Comparison of ENCODE assay signal across 1 cellular context in the genomic region with DNA sequence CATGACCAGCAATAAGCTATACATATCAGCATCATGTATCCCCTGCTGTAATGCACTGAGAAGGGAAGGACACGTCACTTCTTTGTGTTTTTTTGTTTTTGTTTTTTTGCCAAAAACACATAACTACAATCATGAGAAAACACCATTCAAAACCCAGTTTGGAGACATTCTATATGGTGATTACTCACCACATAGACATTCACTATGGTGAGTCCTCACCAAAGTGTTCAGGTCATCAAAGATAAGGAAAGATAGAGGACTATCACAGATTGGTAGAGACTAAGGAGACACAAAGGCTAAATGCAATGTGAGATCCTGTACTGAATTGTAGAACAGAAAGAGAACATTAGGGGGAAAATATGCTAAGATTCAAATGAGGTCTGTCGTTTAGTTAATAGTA.
TF ChIP-seq lines count a peak whose summit lies in the region.

No MANE protein-coding gene starts in this region.

TF ChIP-seq in GM23338, 12 proteins besides CTCF, POLR2A, EP300 and RAD21 (continued from another document):
- TF ChIP-seq, protein P1, sequence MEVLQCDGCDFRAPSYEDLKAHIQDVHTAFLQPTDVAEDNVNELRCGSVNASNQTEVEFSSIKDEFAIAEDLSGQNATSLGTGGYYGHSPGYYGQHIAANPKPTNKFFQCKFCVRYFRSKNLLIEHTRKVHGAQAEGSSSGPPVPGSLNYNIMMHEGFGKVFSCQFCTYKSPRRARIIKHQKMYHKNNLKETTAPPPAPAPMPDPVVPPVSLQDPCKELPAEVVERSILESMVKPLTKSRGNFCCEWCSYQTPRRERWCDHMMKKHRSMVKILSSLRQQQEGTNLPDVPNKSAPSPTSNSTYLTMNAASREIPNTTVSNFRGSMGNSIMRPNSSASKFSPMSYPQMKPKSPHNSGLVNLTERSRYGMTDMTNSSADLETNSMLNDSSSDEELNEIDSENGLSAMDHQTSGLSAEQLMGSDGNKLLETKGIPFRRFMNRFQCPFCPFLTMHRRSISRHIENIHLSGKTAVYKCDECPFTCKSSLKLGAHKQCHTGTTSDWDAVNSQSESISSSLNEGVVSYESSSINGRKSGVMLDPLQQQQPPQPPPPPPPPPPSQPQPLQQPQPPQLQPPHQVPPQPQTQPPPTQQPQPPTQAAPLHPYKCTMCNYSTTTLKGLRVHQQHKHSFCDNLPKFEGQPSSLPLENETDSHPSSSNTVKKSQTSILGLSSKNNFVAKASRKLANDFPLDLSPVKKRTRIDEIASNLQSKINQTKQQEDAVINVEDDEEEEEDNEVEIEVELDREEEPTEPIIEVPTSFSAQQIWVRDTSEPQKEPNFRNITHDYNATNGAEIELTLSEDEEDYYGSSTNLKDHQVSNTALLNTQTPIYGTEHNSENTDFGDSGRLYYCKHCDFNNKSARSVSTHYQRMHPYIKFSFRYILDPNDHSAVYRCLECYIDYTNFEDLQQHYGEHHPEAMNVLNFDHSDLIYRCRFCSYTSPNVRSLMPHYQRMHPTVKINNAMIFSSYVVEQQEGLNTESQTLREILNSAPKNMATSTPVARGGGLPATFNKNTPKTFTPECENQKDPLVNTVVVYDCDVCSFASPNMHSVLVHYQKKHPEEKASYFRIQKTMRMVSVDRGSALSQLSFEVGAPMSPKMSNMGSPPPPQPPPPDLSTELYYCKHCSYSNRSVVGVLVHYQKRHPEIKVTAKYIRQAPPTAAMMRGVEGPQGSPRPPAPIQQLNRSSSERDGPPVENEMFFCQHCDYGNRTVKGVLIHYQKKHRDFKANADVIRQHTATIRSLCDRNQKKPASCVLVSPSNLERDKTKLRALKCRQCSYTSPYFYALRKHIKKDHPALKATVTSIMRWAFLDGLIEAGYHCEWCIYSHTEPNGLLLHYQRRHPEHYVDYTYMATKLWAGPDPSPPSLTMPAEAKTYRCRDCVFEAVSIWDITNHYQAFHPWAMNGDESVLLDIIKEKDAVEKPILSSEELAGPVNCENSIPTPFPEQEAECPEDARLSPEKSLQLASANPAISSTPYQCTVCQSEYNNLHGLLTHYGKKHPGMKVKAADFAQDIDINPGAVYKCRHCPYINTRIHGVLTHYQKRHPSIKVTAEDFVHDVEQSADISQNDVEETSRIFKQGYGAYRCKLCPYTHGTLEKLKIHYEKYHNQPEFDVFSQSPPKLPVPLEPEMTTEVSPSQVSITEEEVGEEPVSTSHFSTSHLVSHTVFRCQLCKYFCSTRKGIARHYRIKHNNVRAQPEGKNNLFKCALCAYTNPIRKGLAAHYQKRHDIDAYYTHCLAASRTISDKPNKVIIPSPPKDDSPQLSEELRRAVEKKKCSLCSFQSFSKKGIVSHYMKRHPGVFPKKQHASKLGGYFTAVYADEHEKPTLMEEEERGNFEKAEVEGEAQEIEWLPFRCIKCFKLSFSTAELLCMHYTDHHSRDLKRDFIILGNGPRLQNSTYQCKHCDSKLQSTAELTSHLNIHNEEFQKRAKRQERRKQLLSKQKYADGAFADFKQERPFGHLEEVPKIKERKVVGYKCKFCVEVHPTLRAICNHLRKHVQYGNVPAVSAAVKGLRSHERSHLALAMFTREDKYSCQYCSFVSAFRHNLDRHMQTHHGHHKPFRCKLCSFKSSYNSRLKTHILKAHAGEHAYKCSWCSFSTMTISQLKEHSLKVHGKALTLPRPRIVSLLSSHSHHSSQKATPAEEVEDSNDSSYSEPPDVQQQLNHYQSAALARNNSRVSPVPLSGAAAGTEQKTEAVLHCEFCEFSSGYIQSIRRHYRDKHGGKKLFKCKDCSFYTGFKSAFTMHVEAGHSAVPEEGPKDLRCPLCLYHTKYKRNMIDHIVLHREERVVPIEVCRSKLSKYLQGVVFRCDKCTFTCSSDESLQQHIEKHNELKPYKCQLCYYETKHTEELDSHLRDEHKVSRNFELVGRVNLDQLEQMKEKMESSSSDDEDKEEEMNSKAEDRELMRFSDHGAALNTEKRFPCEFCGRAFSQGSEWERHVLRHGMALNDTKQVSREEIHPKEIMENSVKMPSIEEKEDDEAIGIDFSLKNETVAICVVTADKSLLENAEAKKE (CRISPR knock-in tag; IDR thresholded peaks at IDR 0.05) = no peak
- TF ChIP-seq NANOG (IDR thresholded peaks at IDR 0.05; ENCODE audit: borderline replicate concordance) (no peak), ZNF331 (CRISPR knock-in tag; IDR thresholded peaks at IDR 0.05; ENCODE audit: low read depth) (no peak), ZNF114 (CRISPR knock-in tag; IDR thresholded peaks at IDR 0.05) (no peak)
